1 cellular context compared by ENCODE assay signal in genomic region chr17:75856062-75856681, GRCh38.
A peak's percentile ranks its signal among the peaks of the same experiment; 100 is the strongest.
TF ChIP-seq lines count a peak whose summit lies in the region.

No MANE protein-coding gene starts in this region.

TF ChIP-seq in K562, 482 proteins besides CTCF, POLR2A, EP300 and RAD21 (continues in another document):
- TF ChIP-seq ZNF511 (CRISPR knock-in tag; IDR thresholded peaks at IDR 0.05): no peak
- no peak for TF ChIP-seq PURB (CRISPR knock-in tag; IDR thresholded peaks at IDR 0.05; ENCODE audit: low read depth)
- TF ChIP-seq, protein P1, sequence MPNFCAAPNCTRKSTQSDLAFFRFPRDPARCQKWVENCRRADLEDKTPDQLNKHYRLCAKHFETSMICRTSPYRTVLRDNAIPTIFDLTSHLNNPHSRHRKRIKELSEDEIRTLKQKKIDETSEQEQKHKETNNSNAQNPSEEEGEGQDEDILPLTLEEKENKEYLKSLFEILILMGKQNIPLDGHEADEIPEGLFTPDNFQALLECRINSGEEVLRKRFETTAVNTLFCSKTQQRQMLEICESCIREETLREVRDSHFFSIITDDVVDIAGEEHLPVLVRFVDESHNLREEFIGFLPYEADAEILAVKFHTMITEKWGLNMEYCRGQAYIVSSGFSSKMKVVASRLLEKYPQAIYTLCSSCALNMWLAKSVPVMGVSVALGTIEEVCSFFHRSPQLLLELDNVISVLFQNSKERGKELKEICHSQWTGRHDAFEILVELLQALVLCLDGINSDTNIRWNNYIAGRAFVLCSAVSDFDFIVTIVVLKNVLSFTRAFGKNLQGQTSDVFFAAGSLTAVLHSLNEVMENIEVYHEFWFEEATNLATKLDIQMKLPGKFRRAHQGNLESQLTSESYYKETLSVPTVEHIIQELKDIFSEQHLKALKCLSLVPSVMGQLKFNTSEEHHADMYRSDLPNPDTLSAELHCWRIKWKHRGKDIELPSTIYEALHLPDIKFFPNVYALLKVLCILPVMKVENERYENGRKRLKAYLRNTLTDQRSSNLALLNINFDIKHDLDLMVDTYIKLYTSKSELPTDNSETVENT (CRISPR knock-in tag; IDR thresholded peaks at IDR 0.05): no peak
- no peak for TF ChIP-seq ZFP91 (CRISPR knock-in tag; IDR thresholded peaks at IDR 0.05)
- no peak for TF ChIP-seq EWSR1 (IDR thresholded peaks at IDR 0.05; ENCODE audit: borderline replicate concordance, low read depth, partially characterized antibody)
- TF ChIP-seq ZNF589 (CRISPR knock-in tag; IDR thresholded peaks at IDR 0.05; ENCODE audit: low read depth): peak; percentile 59; the same call in 1 of the 2 replicates
- TF ChIP-seq FOXK2 (conservative IDR thresholded peaks at IDR 0.05 in 1 of 2, IDR thresholded peaks at IDR 0.05 in 1 of 2; ENCODE audit: low read depth in 2 of 2): no peak
- peak in 1 of 2 experiments; percentile 68; a peak in 1 of 4 replicates for TF ChIP-seq HDAC1 (IDR thresholded peaks at IDR 0.05)
- peak; percentile 59; the same call in 1 of the 2 replicates for TF ChIP-seq NKRF (IDR thresholded peaks at IDR 0.05; ENCODE audit: borderline replicate concordance)
- no peak for TF ChIP-seq ARID2 (IDR thresholded peaks at IDR 0.05)
- TF ChIP-seq BHLHE40 (IDR thresholded peaks at IDR 0.05; ENCODE audit: low read length): 0 out of 2 replicates have a peak, but pooled peaks have one; percentile 20
- TF ChIP-seq SMAD4 (CRISPR knock-in tag; conservative IDR thresholded peaks at IDR 0.05): peak; percentile 71; the same call in 1 of the 2 replicates
- TF ChIP-seq, protein P2, sequence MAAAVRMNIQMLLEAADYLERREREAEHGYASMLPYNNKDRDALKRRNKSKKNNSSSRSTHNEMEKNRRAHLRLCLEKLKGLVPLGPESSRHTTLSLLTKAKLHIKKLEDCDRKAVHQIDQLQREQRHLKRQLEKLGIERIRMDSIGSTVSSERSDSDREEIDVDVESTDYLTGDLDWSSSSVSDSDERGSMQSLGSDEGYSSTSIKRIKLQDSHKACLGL (CRISPR knock-in tag; IDR thresholded peaks at IDR 0.05; ENCODE audit: borderline replicate concordance, poor library complexity, severe bottlenecking): no peak
- TF ChIP-seq, protein P3, sequence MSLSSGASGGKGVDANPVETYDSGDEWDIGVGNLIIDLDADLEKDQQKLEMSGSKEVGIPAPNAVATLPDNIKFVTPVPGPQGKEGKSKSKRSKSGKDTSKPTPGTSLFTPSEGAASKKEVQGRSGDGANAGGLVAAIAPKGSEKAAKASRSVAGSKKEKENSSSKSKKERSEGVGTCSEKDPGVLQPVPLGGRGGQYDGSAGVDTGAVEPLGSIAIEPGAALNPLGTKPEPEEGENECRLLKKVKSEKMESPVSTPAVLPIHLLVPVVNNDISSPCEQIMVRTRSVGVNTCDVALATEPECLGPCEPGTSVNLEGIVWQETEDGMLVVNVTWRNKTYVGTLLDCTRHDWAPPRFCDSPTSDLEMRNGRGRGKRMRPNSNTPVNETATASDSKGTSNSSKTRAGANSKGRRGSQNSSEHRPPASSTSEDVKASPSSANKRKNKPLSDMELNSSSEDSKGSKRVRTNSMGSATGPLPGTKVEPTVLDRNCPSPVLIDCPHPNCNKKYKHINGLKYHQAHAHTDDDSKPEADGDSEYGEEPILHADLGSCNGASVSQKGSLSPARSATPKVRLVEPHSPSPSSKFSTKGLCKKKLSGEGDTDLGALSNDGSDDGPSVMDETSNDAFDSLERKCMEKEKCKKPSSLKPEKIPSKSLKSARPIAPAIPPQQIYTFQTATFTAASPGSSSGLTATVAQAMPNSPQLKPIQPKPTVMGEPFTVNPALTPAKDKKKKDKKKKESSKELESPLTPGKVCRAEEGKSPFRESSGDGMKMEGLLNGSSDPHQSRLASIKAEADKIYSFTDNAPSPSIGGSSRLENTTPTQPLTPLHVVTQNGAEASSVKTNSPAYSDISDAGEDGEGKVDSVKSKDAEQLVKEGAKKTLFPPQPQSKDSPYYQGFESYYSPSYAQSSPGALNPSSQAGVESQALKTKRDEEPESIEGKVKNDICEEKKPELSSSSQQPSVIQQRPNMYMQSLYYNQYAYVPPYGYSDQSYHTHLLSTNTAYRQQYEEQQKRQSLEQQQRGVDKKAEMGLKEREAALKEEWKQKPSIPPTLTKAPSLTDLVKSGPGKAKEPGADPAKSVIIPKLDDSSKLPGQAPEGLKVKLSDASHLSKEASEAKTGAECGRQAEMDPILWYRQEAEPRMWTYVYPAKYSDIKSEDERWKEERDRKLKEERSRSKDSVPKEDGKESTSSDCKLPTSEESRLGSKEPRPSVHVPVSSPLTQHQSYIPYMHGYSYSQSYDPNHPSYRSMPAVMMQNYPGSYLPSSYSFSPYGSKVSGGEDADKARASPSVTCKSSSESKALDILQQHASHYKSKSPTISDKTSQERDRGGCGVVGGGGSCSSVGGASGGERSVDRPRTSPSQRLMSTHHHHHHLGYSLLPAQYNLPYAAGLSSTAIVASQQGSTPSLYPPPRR (CRISPR knock-in tag; IDR thresholded peaks at IDR 0.05; ENCODE audit: borderline replicate concordance): no peak
- no peak for TF ChIP-seq ZNF584 (CRISPR knock-in tag; IDR thresholded peaks at IDR 0.05; ENCODE audit: low read depth)
- TF ChIP-seq, protein P4, sequence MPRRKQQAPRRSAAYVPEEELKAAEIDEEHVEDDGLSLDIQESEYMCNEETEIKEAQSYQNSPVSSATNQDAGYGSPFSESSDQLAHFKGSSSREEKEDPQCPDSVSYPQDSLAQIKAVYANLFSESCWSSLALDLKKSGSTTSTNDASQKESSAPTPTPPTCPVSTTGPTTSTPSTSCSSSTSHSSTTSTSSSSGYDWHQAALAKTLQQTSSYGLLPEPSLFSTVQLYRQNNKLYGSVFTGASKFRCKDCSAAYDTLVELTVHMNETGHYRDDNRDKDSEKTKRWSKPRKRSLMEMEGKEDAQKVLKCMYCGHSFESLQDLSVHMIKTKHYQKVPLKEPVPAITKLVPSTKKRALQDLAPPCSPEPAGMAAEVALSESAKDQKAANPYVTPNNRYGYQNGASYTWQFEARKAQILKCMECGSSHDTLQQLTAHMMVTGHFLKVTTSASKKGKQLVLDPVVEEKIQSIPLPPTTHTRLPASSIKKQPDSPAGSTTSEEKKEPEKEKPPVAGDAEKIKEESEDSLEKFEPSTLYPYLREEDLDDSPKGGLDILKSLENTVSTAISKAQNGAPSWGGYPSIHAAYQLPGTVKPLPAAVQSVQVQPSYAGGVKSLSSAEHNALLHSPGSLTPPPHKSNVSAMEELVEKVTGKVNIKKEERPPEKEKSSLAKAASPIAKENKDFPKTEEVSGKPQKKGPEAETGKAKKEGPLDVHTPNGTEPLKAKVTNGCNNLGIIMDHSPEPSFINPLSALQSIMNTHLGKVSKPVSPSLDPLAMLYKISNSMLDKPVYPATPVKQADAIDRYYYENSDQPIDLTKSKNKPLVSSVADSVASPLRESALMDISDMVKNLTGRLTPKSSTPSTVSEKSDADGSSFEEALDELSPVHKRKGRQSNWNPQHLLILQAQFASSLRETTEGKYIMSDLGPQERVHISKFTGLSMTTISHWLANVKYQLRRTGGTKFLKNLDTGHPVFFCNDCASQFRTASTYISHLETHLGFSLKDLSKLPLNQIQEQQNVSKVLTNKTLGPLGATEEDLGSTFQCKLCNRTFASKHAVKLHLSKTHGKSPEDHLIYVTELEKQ (CRISPR knock-in tag; IDR thresholded peaks at IDR 0.05): no peak
- TF ChIP-seq C11orf30 (IDR thresholded peaks at IDR 0.05; ENCODE audit: low read depth): no peak
- TF ChIP-seq ZC3H11A (IDR thresholded peaks at IDR 0.05; ENCODE audit: low read depth, low read length): no peak
- no peak for TF ChIP-seq NBN (IDR thresholded peaks at IDR 0.05; ENCODE audit: low read depth)
- TF ChIP-seq, protein P5, sequence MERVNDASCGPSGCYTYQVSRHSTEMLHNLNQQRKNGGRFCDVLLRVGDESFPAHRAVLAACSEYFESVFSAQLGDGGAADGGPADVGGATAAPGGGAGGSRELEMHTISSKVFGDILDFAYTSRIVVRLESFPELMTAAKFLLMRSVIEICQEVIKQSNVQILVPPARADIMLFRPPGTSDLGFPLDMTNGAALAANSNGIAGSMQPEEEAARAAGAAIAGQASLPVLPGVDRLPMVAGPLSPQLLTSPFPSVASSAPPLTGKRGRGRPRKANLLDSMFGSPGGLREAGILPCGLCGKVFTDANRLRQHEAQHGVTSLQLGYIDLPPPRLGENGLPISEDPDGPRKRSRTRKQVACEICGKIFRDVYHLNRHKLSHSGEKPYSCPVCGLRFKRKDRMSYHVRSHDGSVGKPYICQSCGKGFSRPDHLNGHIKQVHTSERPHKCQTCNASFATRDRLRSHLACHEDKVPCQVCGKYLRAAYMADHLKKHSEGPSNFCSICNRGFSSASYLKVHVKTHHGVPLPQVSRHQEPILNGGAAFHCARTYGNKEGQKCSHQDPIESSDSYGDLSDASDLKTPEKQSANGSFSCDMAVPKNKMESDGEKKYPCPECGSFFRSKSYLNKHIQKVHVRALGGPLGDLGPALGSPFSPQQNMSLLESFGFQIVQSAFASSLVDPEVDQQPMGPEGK (CRISPR knock-in tag; IDR thresholded peaks at IDR 0.05; ENCODE audit: borderline replicate concordance): no peak
- TF ChIP-seq ZNF79 (CRISPR knock-in tag; IDR thresholded peaks at IDR 0.05; ENCODE audit: low read depth): no peak
- TF ChIP-seq, protein P6, sequence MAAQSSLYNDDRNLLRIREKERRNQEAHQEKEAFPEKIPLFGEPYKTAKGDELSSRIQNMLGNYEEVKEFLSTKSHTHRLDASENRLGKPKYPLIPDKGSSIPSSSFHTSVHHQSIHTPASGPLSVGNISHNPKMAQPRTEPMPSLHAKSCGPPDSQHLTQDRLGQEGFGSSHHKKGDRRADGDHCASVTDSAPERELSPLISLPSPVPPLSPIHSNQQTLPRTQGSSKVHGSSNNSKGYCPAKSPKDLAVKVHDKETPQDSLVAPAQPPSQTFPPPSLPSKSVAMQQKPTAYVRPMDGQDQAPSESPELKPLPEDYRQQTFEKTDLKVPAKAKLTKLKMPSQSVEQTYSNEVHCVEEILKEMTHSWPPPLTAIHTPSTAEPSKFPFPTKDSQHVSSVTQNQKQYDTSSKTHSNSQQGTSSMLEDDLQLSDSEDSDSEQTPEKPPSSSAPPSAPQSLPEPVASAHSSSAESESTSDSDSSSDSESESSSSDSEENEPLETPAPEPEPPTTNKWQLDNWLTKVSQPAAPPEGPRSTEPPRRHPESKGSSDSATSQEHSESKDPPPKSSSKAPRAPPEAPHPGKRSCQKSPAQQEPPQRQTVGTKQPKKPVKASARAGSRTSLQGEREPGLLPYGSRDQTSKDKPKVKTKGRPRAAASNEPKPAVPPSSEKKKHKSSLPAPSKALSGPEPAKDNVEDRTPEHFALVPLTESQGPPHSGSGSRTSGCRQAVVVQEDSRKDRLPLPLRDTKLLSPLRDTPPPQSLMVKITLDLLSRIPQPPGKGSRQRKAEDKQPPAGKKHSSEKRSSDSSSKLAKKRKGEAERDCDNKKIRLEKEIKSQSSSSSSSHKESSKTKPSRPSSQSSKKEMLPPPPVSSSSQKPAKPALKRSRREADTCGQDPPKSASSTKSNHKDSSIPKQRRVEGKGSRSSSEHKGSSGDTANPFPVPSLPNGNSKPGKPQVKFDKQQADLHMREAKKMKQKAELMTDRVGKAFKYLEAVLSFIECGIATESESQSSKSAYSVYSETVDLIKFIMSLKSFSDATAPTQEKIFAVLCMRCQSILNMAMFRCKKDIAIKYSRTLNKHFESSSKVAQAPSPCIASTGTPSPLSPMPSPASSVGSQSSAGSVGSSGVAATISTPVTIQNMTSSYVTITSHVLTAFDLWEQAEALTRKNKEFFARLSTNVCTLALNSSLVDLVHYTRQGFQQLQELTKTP (IDR thresholded peaks at IDR 0.05; ENCODE audit: low read depth in 1 of 2, partially characterized antibody in 2 of 2): no peak
- TF ChIP-seq TCF3 (CRISPR knock-in tag; IDR thresholded peaks at IDR 0.05): no peak; the same call in 1 of the 2 replicates
- no peak for TF ChIP-seq SRSF1 (IDR thresholded peaks at IDR 0.05; ENCODE audit: low read depth, low read length)
- TF ChIP-seq BRF1 (IDR thresholded peaks at IDR 0.05; ENCODE audit: borderline replicate concordance, extremely low read depth, insufficient read length): no peak
- no peak for TF ChIP-seq THAP7 (CRISPR knock-in tag; IDR thresholded peaks at IDR 0.05)
